Comparison of ENCODE assay signal across 1 cellular context in the genomic region with DNA sequence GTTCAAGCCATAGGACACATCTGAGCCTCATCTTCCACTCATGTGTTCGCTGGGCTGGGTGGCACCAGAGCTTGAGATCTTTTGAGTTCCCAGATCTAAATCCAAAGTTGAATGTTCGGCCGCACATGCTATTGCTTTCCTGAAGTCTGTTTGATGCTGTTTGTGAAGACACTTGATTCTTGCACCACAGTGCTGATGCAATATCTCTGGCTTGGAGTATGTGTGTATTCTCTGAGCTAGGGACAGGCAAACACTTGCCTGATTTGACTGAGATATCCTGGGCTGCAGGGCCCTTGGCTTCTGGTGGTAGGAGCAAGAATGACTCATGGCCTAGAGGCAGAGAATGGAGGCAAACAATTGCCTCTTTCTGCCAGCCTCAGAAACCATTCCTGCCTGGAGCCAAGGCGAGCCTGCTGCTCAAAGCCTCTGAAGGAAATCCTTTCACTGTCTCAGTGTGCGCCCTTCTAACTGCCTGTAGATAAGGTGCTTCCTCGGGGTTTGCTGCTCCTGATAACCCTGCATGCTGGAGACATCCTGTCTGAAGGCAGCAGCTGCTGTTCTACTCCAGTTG.
TF ChIP-seq lines count a peak whose summit lies in the region.

No MANE protein-coding gene starts in this region.

TF ChIP-seq in HepG2, 621 proteins besides CTCF, POLR2A, EP300 and RAD21 (continued from another document and continues in another):
- TF ChIP-seq, protein P1, sequence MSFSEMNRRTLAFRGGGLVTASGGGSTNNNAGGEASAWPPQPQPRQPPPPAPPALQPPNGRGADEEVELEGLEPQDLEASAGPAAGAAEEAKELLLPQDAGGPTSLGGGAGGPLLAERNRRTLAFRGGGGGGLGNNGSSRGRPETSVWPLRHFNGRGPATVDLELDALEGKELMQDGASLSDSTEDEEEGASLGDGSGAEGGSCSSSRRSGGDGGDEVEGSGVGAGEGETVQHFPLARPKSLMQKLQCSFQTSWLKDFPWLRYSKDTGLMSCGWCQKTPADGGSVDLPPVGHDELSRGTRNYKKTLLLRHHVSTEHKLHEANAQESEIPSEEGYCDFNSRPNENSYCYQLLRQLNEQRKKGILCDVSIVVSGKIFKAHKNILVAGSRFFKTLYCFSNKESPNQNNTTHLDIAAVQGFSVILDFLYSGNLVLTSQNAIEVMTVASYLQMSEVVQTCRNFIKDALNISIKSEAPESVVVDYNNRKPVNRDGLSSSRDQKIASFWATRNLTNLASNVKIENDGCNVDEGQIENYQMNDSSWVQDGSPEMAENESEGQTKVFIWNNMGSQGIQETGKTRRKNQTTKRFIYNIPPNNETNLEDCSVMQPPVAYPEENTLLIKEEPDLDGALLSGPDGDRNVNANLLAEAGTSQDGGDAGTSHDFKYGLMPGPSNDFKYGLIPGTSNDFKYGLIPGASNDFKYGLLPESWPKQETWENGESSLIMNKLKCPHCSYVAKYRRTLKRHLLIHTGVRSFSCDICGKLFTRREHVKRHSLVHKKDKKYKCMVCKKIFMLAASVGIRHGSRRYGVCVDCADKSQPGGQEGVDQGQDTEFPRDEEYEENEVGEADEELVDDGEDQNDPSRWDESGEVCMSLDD (CRISPR knock-in tag; IDR thresholded peaks at IDR 0.05; ENCODE audit: borderline replicate concordance) = no peak
- TF ChIP-seq, protein P2, sequence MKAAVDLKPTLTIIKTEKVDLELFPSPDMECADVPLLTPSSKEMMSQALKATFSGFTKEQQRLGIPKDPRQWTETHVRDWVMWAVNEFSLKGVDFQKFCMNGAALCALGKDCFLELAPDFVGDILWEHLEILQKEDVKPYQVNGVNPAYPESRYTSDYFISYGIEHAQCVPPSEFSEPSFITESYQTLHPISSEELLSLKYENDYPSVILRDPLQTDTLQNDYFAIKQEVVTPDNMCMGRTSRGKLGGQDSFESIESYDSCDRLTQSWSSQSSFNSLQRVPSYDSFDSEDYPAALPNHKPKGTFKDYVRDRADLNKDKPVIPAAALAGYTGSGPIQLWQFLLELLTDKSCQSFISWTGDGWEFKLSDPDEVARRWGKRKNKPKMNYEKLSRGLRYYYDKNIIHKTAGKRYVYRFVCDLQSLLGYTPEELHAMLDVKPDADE (CRISPR knock-in tag; IDR thresholded peaks at IDR 0.05) = no peak
- TF ChIP-seq ZNF749 (CRISPR knock-in tag; IDR thresholded peaks at IDR 0.05; ENCODE audit: borderline replicate concordance) = no peak
- TF ChIP-seq HDAC1 (CRISPR knock-in tag; IDR thresholded peaks at IDR 0.05) = no peak
- TF ChIP-seq SUZ12 (IDR thresholded peaks at IDR 0.05; ENCODE audit: low read depth, low read length) = no peak
- TF ChIP-seq ZNF124 (CRISPR knock-in tag; IDR thresholded peaks at IDR 0.05) = peak; percentile 62; the same call in 1 of the 2 replicates
- no peak; the same call in 1 of the 2 replicates for TF ChIP-seq ZFP37 (CRISPR knock-in tag; IDR thresholded peaks at IDR 0.05; ENCODE audit: borderline replicate concordance)
- TF ChIP-seq ZNF607 (CRISPR knock-in tag; IDR thresholded peaks at IDR 0.05; ENCODE audit: borderline replicate concordance) = no peak; the same call in 1 of the 2 replicates
- TF ChIP-seq TOE1 (CRISPR knock-in tag; IDR thresholded peaks at IDR 0.05) = no peak
- 0 out of 2 replicates have a peak, but pooled peaks have one; percentile 77 for TF ChIP-seq DNMT3B (CRISPR knock-in tag; conservative IDR thresholded peaks at IDR 0.05)
- 0 out of 2 replicates have a peak, but pooled peaks have one; percentile 39 for TF ChIP-seq ZFP36L1 (CRISPR knock-in tag; IDR thresholded peaks at IDR 0.05)
- TF ChIP-seq, protein P3, sequence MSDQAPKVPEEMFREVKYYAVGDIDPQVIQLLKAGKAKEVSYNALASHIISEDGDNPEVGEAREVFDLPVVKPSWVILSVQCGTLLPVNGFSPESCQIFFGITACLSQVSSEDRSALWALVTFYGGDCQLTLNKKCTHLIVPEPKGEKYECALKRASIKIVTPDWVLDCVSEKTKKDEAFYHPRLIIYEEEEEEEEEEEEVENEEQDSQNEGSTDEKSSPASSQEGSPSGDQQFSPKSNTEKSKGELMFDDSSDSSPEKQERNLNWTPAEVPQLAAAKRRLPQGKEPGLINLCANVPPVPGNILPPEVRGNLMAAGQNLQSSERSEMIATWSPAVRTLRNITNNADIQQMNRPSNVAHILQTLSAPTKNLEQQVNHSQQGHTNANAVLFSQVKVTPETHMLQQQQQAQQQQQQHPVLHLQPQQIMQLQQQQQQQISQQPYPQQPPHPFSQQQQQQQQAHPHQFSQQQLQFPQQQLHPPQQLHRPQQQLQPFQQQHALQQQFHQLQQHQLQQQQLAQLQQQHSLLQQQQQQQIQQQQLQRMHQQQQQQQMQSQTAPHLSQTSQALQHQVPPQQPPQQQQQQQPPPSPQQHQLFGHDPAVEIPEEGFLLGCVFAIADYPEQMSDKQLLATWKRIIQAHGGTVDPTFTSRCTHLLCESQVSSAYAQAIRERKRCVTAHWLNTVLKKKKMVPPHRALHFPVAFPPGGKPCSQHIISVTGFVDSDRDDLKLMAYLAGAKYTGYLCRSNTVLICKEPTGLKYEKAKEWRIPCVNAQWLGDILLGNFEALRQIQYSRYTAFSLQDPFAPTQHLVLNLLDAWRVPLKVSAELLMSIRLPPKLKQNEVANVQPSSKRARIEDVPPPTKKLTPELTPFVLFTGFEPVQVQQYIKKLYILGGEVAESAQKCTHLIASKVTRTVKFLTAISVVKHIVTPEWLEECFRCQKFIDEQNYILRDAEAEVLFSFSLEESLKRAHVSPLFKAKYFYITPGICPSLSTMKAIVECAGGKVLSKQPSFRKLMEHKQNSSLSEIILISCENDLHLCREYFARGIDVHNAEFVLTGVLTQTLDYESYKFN (CRISPR knock-in tag; conservative IDR thresholded peaks at IDR 0.05) = peak; percentile 45; the same call in 1 of the 2 replicates
- no peak for TF ChIP-seq ZNF17 (CRISPR knock-in tag; IDR thresholded peaks at IDR 0.05)
- no peak for TF ChIP-seq TAF15 (IDR thresholded peaks at IDR 0.05; ENCODE audit: low read depth, low read length, poor library complexity, severe bottlenecking)
- TF ChIP-seq CREB1 (IDR thresholded peaks at IDR 0.05) = no peak
- TF ChIP-seq CREB1 (CRISPR knock-in tag; IDR thresholded peaks at IDR 0.05) = peak; percentile 23; the same call in 1 of the 2 replicates
- TF ChIP-seq, protein P4, sequence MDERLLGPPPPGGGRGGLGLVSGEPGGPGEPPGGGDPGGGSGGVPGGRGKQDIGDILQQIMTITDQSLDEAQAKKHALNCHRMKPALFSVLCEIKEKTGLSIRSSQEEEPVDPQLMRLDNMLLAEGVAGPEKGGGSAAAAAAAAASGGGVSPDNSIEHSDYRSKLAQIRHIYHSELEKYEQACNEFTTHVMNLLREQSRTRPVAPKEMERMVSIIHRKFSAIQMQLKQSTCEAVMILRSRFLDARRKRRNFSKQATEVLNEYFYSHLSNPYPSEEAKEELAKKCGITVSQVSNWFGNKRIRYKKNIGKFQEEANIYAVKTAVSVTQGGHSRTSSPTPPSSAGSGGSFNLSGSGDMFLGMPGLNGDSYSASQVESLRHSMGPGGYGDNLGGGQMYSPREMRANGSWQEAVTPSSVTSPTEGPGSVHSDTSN (CRISPR knock-in tag; IDR thresholded peaks at IDR 0.05) = no peak
- TF ChIP-seq RXRA (CRISPR knock-in tag; IDR thresholded peaks at IDR 0.05) = peak; percentile 65; the same call in 1 of the 2 replicates
- TF ChIP-seq, protein P5, sequence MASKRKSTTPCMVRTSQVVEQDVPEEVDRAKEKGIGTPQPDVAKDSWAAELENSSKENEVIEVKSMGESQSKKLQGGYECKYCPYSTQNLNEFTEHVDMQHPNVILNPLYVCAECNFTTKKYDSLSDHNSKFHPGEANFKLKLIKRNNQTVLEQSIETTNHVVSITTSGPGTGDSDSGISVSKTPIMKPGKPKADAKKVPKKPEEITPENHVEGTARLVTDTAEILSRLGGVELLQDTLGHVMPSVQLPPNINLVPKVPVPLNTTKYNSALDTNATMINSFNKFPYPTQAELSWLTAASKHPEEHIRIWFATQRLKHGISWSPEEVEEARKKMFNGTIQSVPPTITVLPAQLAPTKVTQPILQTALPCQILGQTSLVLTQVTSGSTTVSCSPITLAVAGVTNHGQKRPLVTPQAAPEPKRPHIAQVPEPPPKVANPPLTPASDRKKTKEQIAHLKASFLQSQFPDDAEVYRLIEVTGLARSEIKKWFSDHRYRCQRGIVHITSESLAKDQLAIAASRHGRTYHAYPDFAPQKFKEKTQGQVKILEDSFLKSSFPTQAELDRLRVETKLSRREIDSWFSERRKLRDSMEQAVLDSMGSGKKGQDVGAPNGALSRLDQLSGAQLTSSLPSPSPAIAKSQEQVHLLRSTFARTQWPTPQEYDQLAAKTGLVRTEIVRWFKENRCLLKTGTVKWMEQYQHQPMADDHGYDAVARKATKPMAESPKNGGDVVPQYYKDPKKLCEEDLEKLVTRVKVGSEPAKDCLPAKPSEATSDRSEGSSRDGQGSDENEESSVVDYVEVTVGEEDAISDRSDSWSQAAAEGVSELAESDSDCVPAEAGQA (IDR thresholded peaks at IDR 0.05; ENCODE audit: low read depth) = no peak
- TF ChIP-seq, protein P5 (CRISPR knock-in tag; IDR thresholded peaks at IDR 0.05; ENCODE audit: borderline replicate concordance) = no peak
- no peak for TF ChIP-seq ZNF547 (CRISPR knock-in tag; IDR thresholded peaks at IDR 0.05)
- no peak for TF ChIP-seq SRSF9 (IDR thresholded peaks at IDR 0.05; ENCODE audit: borderline replicate concordance, insufficient read depth, low read depth, low read length, poor library complexity, severe bottlenecking)
- no peak for TF ChIP-seq ZNF138 (CRISPR knock-in tag; IDR thresholded peaks at IDR 0.05; ENCODE audit: low read depth)
- no peak for TF ChIP-seq ZNF781 (CRISPR knock-in tag; IDR thresholded peaks at IDR 0.05; ENCODE audit: borderline replicate concordance, not compliant biosample characterization)
- TF ChIP-seq CAMTA2 (CRISPR knock-in tag; IDR thresholded peaks at IDR 0.05; ENCODE audit: borderline replicate concordance) = no peak
- no peak for TF ChIP-seq ZFP1 (CRISPR knock-in tag; IDR thresholded peaks at IDR 0.05)
- TF ChIP-seq ZFYVE20 (CRISPR knock-in tag; IDR thresholded peaks at IDR 0.05; ENCODE audit: borderline replicate concordance, low read depth) = no peak
- TF ChIP-seq, protein P6, sequence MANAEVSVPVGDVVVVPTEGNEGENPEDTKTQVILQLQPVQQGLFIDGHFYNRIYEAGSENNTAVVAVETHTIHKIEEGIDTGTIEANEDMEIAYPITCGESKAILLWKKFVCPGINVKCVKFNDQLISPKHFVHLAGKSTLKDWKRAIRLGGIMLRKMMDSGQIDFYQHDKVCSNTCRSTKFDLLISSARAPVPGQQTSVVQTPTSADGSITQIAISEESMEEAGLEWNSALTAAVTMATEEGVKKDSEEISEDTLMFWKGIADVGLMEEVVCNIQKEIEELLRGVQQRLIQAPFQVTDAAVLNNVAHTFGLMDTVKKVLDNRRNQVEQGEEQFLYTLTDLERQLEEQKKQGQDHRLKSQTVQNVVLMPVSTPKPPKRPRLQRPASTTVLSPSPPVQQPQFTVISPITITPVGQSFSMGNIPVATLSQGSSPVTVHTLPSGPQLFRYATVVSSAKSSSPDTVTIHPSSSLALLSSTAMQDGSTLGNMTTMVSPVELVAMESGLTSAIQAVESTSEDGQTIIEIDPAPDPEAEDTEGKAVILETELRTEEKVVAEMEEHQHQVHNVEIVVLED (CRISPR knock-in tag; IDR thresholded peaks at IDR 0.05; ENCODE audit: borderline replicate concordance) = no peak
- TF ChIP-seq, protein P7, sequence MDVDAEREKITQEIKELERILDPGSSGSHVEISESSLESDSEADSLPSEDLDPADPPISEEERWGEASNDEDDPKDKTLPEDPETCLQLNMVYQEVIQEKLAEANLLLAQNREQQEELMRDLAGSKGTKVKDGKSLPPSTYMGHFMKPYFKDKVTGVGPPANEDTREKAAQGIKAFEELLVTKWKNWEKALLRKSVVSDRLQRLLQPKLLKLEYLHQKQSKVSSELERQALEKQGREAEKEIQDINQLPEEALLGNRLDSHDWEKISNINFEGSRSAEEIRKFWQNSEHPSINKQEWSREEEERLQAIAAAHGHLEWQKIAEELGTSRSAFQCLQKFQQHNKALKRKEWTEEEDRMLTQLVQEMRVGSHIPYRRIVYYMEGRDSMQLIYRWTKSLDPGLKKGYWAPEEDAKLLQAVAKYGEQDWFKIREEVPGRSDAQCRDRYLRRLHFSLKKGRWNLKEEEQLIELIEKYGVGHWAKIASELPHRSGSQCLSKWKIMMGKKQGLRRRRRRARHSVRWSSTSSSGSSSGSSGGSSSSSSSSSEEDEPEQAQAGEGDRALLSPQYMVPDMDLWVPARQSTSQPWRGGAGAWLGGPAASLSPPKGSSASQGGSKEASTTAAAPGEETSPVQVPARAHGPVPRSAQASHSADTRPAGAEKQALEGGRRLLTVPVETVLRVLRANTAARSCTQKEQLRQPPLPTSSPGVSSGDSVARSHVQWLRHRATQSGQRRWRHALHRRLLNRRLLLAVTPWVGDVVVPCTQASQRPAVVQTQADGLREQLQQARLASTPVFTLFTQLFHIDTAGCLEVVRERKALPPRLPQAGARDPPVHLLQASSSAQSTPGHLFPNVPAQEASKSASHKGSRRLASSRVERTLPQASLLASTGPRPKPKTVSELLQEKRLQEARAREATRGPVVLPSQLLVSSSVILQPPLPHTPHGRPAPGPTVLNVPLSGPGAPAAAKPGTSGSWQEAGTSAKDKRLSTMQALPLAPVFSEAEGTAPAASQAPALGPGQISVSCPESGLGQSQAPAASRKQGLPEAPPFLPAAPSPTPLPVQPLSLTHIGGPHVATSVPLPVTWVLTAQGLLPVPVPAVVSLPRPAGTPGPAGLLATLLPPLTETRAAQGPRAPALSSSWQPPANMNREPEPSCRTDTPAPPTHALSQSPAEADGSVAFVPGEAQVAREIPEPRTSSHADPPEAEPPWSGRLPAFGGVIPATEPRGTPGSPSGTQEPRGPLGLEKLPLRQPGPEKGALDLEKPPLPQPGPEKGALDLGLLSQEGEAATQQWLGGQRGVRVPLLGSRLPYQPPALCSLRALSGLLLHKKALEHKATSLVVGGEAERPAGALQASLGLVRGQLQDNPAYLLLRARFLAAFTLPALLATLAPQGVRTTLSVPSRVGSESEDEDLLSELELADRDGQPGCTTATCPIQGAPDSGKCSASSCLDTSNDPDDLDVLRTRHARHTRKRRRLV (CRISPR knock-in tag; IDR thresholded peaks at IDR 0.05) = no peak
- no peak for TF ChIP-seq ELF4 (CRISPR knock-in tag; IDR thresholded peaks at IDR 0.05; ENCODE audit: borderline replicate concordance)
- TF ChIP-seq SP5 (CRISPR knock-in tag; IDR thresholded peaks at IDR 0.05; ENCODE audit: borderline replicate concordance, low read depth) = no peak
- no peak for TF ChIP-seq MLLT10 (CRISPR knock-in tag; IDR thresholded peaks at IDR 0.05)
